In the genomic region with DNA sequence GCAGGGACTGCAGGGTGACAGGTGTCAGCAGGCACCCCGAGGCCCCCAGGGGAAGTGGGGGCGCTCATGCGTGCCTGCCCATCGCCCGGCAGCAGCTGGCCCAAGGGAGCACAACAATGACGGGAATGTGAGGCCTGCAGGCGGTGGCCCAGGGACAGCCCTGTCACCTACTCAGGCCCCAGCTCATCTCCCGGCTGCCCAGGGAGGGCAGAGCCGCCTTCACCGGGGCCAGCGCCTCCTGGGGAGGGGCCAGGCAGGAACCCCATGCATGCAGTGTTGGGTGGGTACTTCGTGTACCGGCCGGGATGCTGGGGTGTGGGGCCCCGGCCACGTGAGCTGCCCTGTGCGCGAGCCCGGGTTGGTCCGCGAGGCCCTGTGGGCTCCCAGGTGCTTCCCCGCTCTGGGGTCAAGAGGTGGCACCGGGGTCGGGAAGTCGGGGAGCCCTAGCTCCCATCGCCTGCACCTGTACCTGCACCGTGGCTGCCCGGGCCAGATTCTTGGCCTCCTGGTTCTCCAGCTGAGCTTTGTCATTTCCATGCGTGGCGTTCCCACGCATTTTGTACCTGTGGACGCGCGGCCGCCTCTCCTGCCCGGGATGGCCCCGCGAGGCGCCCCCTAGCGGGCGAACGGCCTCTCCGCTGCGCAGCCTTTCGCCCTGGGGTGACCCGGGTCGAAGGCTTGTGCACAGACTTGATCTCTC, we compare ENCODE assay signal across 10 cellular contexts. TPM values are rescaled to one million over a fixed set of nuclear protein-coding genes. Genes with fewer than 3 reads are reported as not detected.
DNase-seq lines count a peak whose midpoint lies in the region; ATAC-seq and TF ChIP-seq lines count a peak whose summit lies in the region.
"Had no signal": no experiment of that assay in that cellular context is flagged by ENCODE, and none has a peak within 500 bp of the region (broad histone marks: within the 10 kb centered on the region; RNA-seq: fewer than 3 reads in every experiment).

No MANE protein-coding gene starts in this region.

- CTCF ChIA-PET in activated CD4-positive, alpha-beta T cell treated with anti-CD3 and anti-CD28 coated beads for 36 hours (lab: Charles Lee) = interaction anchor here (0.8 to 1.4 kb wide), 4 partner anchors 124 to 223 kb away, joined by 3 to 5 read pairs (median 3); no protein-coding TSS in a partner anchor

- 54% methylated on average over 21 of the region's 47 CpGs for WGBS in suprapubic skin
- 72 to 74% methylated on average over 37 to 40 of the region's 47 CpGs for WGBS in GM23248 (ENCODE audit: low coverage in 1 of 2, low lambda C conversion rate in 2 of 2, missing lambda C conversion rate in 2 of 2), 2 experiments

- H3K4me1 ChIP-seq in suprapubic skin (peaks cover 38% of the 10 kb centered on the region), GM23248 (ENCODE audit: insufficient read depth) (peaks cover 15% of the 10 kb centered on the region)

- H3K27ac Mint-ChIP-seq in activated CD4-positive, alpha-beta T cell treated with anti-CD3 and anti-CD28 coated beads for 36 hours = no peak overlapping the region
- H3K27ac Mint-ChIP-seq in activated T-cell treated with anti-CD3 and anti-CD28 coated beads, Interleukin-2, amount 50 U/mL, for 24 hours = no peak overlapping the region
- H3K27ac Mint-ChIP-seq: CD4-positive, CD25-positive, alpha-beta regulatory T cell had no signal

- H3K4me1 Mint-ChIP-seq in activated CD4-positive, alpha-beta T cell treated with anti-CD3 and anti-CD28 coated beads for 36 hours = peaks cover 3% of the 10 kb centered on the region
- H3K4me1 Mint-ChIP-seq in activated T-cell treated with anti-CD3 and anti-CD28 coated beads, Interleukin-2, amount 50 U/mL, for 24 hours (ENCODE audit: low read depth) = peaks cover 9% of the 10 kb centered on the region

- in situ Hi-C loops in GM23248 (cut with MboI) = no loop called here

- ATAC-seq in activated CD4-positive, alpha-beta T cell treated with anti-CD3 and anti-CD28 coated beads for 36 hours = peak; percentile 57
- ATAC-seq in left lobe of liver (no peak), HG03175 (IDR thresholded peaks at IDR 0.05; ENCODE audit: unreplicated experiment) (no peak)

- H3K27me3 ChIP-seq in suprapubic skin = peaks cover 14% of the 10 kb centered on the region
- H3K27me3 ChIP-seq in GM23248 (replicated peaks; ENCODE audit: insufficient read depth) = no peaks in the 10 kb centered on the region

- H2AFZ ChIP-seq in GM23248 = no peak overlapping the region

- H3K4me2 ChIP-seq in GM23248 (ENCODE audit: unreplicated experiment) = no peak overlapping the region

- no peaks in the 10 kb centered on the region for H3K36me3 ChIP-seq in suprapubic skin
- H3K36me3 ChIP-seq in GM23248 (ENCODE audit: low read depth) = no peaks in the 10 kb centered on the region

- no peaks in the 10 kb centered on the region for H3K9me3 ChIP-seq in suprapubic skin
- H3K9me3 ChIP-seq in GM23248 (ENCODE audit: low read depth) = no peaks in the 10 kb centered on the region

- no peaks in the 10 kb centered on the region for H4K20me1 ChIP-seq in GM23248 (ENCODE audit: insufficient read depth)

- TF ChIP-seq CTCF in suprapubic skin (IDR thresholded peaks at IDR 0.05) = peak; percentile 7 to 46

- no peaks in the 10 kb centered on the region for H3F3A ChIP-seq in GM23248 (ENCODE audit: insufficient read depth)

- H3K4me3 Mint-ChIP-seq in activated CD4-positive, alpha-beta T cell treated with anti-CD3 and anti-CD28 coated beads for 36 hours = no peak overlapping the region
- H3K4me3 Mint-ChIP-seq in activated T-cell treated with anti-CD3 and anti-CD28 coated beads, Interleukin-2, amount 50 U/mL, for 24 hours = no peak overlapping the region
- H3K4me3 Mint-ChIP-seq: CD4-positive, CD25-positive, alpha-beta regulatory T cell had no signal

- no peaks in the 10 kb centered on the region for H3K9me3 Mint-ChIP-seq in activated CD4-positive, alpha-beta T cell treated with anti-CD3 and anti-CD28 coated beads for 36 hours (ENCODE audit: low read depth)
- no peaks in the 10 kb centered on the region for H3K9me3 Mint-ChIP-seq in activated T-cell treated with anti-CD3 and anti-CD28 coated beads, Interleukin-2, amount 50 U/mL, for 24 hours
- H3K9me3 Mint-ChIP-seq: CD4-positive, CD25-positive, alpha-beta regulatory T cell had no signal

- H3K27me3 Mint-ChIP-seq in activated CD4-positive, alpha-beta T cell treated with anti-CD3 and anti-CD28 coated beads for 36 hours = no peaks in the 10 kb centered on the region
- no peaks in the 10 kb centered on the region for H3K27me3 Mint-ChIP-seq in activated T-cell treated with anti-CD3 and anti-CD28 coated beads, Interleukin-2, amount 50 U/mL, for 24 hours
- H3K27me3 Mint-ChIP-seq: CD4-positive, CD25-positive, alpha-beta regulatory T cell had no signal

- no peak for TF ChIP-seq EP300 in suprapubic skin (IDR thresholded peaks at IDR 0.05)

- H3K9me2 ChIP-seq in GM23248 (ENCODE audit: insufficient read depth) = no peaks in the 10 kb centered on the region

- POLR2A ChIA-PET in activated CD4-positive, alpha-beta T cell treated with anti-CD3 and anti-CD28 coated beads for 36 hours (lab: Charles Lee) = no interaction called here

- no peaks in the 10 kb centered on the region for H3K79me2 ChIP-seq in GM23248 (ENCODE audit: insufficient read depth)

- TF ChIP-seq POLR2A in suprapubic skin (IDR thresholded peaks at IDR 0.05) = no peak

- H3K27ac ChIP-seq in suprapubic skin = no peak overlapping the region
- no peak overlapping the region for H3K27ac ChIP-seq in GM23248

- DNase-seq in activated CD4-positive, alpha-beta T cell treated with anti-CD3 and anti-CD28 coated beads for 36 hours = peak; percentile 61
- DNase-seq in activated CD4-positive, alpha-beta T cell treated with anti-CD3 and anti-CD28 coated beads for 1 hour = no peak
- DNase-seq in activated T-cell treated with anti-CD3 and anti-CD28 coated beads, Interleukin-2, amount 50 U/mL, for 24 hours = peak; percentile 58
- DNase-seq in iPS-NIHi7 (ENCODE audit: extremely low spot score) = peak; percentile 81
- DNase-seq in suprapubic skin (ENCODE audit: low spot score in 2 of 2) = no peak
- DNase-seq in left lobe of liver (ENCODE audit: low spot score) = no peak
- DNase-seq in GM23248 = no peak

- no peak overlapping the region for H3K4me3 ChIP-seq in suprapubic skin
- no peak overlapping the region for H3K4me3 ChIP-seq in GM23248

- no peaks in the 10 kb centered on the region for H3K36me3 Mint-ChIP-seq in activated CD4-positive, alpha-beta T cell treated with anti-CD3 and anti-CD28 coated beads for 36 hours (ENCODE audit: low read depth)
- H3K36me3 Mint-ChIP-seq in activated T-cell treated with anti-CD3 and anti-CD28 coated beads, Interleukin-2, amount 50 U/mL, for 24 hours (ENCODE audit: low read depth) = no peaks in the 10 kb centered on the region
- H3K36me3 Mint-ChIP-seq: CD4-positive, CD25-positive, alpha-beta regulatory T cell had no signal

- no peak overlapping the region for H3K9ac ChIP-seq in GM23248

- intact Hi-C loops in activated CD4-positive, alpha-beta T cell treated with anti-CD3 and anti-CD28 coated beads for 36 hours (cut with DNase I, micrococcal nuclease) = no loop called here

RNA-seq across cellular contexts. Expression of gene KLHL30, which starts 0.8 kb away (rescaled TPM):
- not detected for total RNA-seq in activated CD4-positive, alpha-beta T cell treated with anti-CD3 and anti-CD28 coated beads for 36 hours
- total RNA-seq in suprapubic skin (under 1 TPM in 2 of 4 donors, not detected in 2; 0.13 to 0.23 TPM), left lobe of liver (0.10 TPM)
- 0.11 TPM in 1 of 2 replicates, not detected in the other for total RNA-seq in GM23248 (2014; rRNA removed; shearing (Covaris generic))
- polyA plus RNA-seq in GM23248 (2016; fragmentation: Nextera tagmentation; extraction: Ambion mirVana) = 0.05 TPM in 1 of 2 replicates, not detected in the other
- total RNA-seq: CD4-positive, CD25-positive, alpha-beta regulatory T cell; HT1080 had no signal
- polyA plus RNA-seq: CD4-positive, CD25-positive, alpha-beta regulatory T cell had no signal

RNA-seq across cellular contexts. Expression of gene ERFE, which starts 19.5 kb away (rescaled TPM):
- under 1 TPM; 0.07 to 0.39 TPM for total RNA-seq in activated CD4-positive, alpha-beta T cell treated with anti-CD3 and anti-CD28 coated beads for 36 hours
- not detected for total RNA-seq in suprapubic skin
- total RNA-seq in left lobe of liver = not detected
- 0.51 and 0.86 TPM in 2 replicates for total RNA-seq in GM23248 (2014; rRNA removed; shearing (Covaris generic))
- 0.41 and 0.79 TPM in 2 replicates for polyA plus RNA-seq in GM23248 (2016; fragmentation: Nextera tagmentation; extraction: Ambion mirVana)
- total RNA-seq: CD4-positive, CD25-positive, alpha-beta regulatory T cell had no signal

RNA-seq across cellular contexts. Expression of gene ESPNL, which starts 39.2 kb away (rescaled TPM):
- under 1 TPM; 0.16 to 0.21 TPM for total RNA-seq in activated CD4-positive, alpha-beta T cell treated with anti-CD3 and anti-CD28 coated beads for 36 hours
- total RNA-seq in suprapubic skin (under 1 TPM in 2 of 4 donors, not detected in 2; 0.25 to 0.56 TPM), left lobe of liver (1.7 TPM)
- total RNA-seq in GM23248 (2014; rRNA removed; shearing (Covaris generic)) = 1.4 and 1.5 TPM in 2 replicates
- 0.19 and 0.60 TPM in 2 replicates for polyA plus RNA-seq in GM23248 (2016; fragmentation: Nextera tagmentation; extraction: Ambion mirVana)
- total RNA-seq: CD4-positive, CD25-positive, alpha-beta regulatory T cell had no signal
- polyA plus RNA-seq: CD4-positive, CD25-positive, alpha-beta regulatory T cell had no signal

Comparison
In these comparisons a context has a peak if more than half of its experiments do, and no peak if none do; other contexts are left out.
1. DNase-seq: peak in activated CD4-positive, alpha-beta T cell treated with anti-CD3 and anti-CD28 coated beads for 36 hours (single experiment), activated T-cell treated with anti-CD3 and anti-CD28 coated beads, Interleukin-2, amount 50 U/mL, for 24 hours (single experiment) and iPS-NIHi7 (single experiment); none in activated CD4-positive, alpha-beta T cell treated with anti-CD3 and anti-CD28 coated beads for 1 hour (single experiment), suprapubic skin (0 of 2), left lobe of liver (single experiment) and GM23248 (single experiment).